11 cellular contexts compared by ENCODE assay signal in genomic region chr11:26994579-26995210, GRCh38. TPM values are rescaled to one million over a fixed set of nuclear protein-coding genes. Genes with fewer than 3 reads are reported as not detected.
DNase-seq lines count a peak whose midpoint lies in the region; ATAC-seq and TF ChIP-seq lines count a peak whose summit lies in the region.
"Had no signal": no experiment of that assay in that cellular context is flagged by ENCODE, and none has a peak within 500 bp of the region (broad histone marks: within the 10 kb centered on the region; RNA-seq: fewer than 3 reads in every experiment).

No MANE protein-coding gene starts in this region.

- TF ChIP-seq CTCF in fibroblast of mammary gland (conservative IDR thresholded peaks at IDR 0.05; ENCODE audit: control insufficient read depth, insufficient read depth, low read depth, low read length), result no peak
- TF ChIP-seq CTCF in mesothelial cell of epicardium (IDR thresholded peaks at IDR 0.05; ENCODE audit: unreplicated experiment), result no peak
- no peak for TF ChIP-seq CTCF in tibial nerve (IDR thresholded peaks at IDR 0.05)
- TF ChIP-seq CTCF in MM.1S (IDR thresholded peaks at IDR 0.05; ENCODE audit: low read length), result no peak

- H3K36me3 Mint-ChIP-seq in mesothelial cell of epicardium, result no peaks in the 10 kb centered on the region
- H3K36me3 Mint-ChIP-seq: memory B cell had no signal

- no peak overlapping the region for H3K27ac Mint-ChIP-seq in mesothelial cell of epicardium
- H3K27ac Mint-ChIP-seq: activated B cell treated with CpG ODN at 0.5 μM for 24 hours, memory B cell had no signal

- WGBS in tibial nerve, 2 donors, result 23 to 44% methylated on average over 6 to 23 of the region's 23 CpGs

- TF ChIP-seq POLR2A in tibial nerve (IDR thresholded peaks at IDR 0.05), result no peak

- H3K4me2 ChIP-seq in MM.1S (ENCODE audit: low read depth, low read length), result no peak overlapping the region

- H3K27me3 ChIP-seq in SJSA1 (replicated peaks) (no peaks in the 10 kb centered on the region), tibial nerve (no peaks in the 10 kb centered on the region), MM.1S (replicated peaks; ENCODE audit: insufficient read depth, low read length) (no peaks in the 10 kb centered on the region)

- peak overlapping the region; percentile 33 for H3K4me3 ChIP-seq in SJSA1
- peak overlapping the region; percentile 72 for H3K4me3 ChIP-seq in fibroblast of mammary gland (ENCODE audit: control insufficient read depth, low read depth, low read length)
- H3K4me3 ChIP-seq in tibial nerve, result peak overlapping the region; percentile 41 to 63 (median 51)
- H3K4me3 ChIP-seq in MM.1S (ENCODE audit: low read length), result no peak overlapping the region

- no peaks in the 10 kb centered on the region for H3K9me3 Mint-ChIP-seq in mesothelial cell of epicardium
- H3K9me3 Mint-ChIP-seq: activated B cell treated with CpG ODN at 0.5 μM for 24 hours, memory B cell had no signal

- H2AFZ ChIP-seq in MM.1S (ENCODE audit: low read length), result no peak overlapping the region

- no peak overlapping the region for H3K27ac ChIP-seq in SJSA1
- peak overlapping the region; percentile 54 to 92 (median 85) for H3K27ac ChIP-seq in tibial nerve
- H3K27ac ChIP-seq in MM.1S (ENCODE audit: low read length), result no peak overlapping the region

- no peaks in the 10 kb centered on the region for H3F3A ChIP-seq in MM.1S (ENCODE audit: insufficient read depth, low read length)

- H3K36me3 ChIP-seq in SJSA1 (no peaks in the 10 kb centered on the region), tibial nerve (no peaks in the 10 kb centered on the region), MM.1S (replicated peaks; ENCODE audit: insufficient read depth, low read length) (no peaks in the 10 kb centered on the region)

- no peaks in the 10 kb centered on the region for H3K79me2 ChIP-seq in MM.1S (ENCODE audit: low read length)

- H4K20me1 ChIP-seq in MM.1S (ENCODE audit: insufficient read depth, low read length), result no peaks in the 10 kb centered on the region

- peaks cover 7% of the 10 kb centered on the region; the same call in 1 of the 2 replicates for H3K4me1 ChIP-seq in SJSA1 (replicated peaks)
- peaks cover 0 to 23% (median 8%) of the 10 kb centered on the region in 4 donors for H3K4me1 ChIP-seq in tibial nerve
- no peaks in the 10 kb centered on the region for H3K4me1 ChIP-seq in MM.1S (ENCODE audit: low read length)

- no peaks in the 10 kb centered on the region for H3K9me2 ChIP-seq in MM.1S (replicated peaks; ENCODE audit: insufficient read depth, low read length)

- peaks cover 12% of the 10 kb centered on the region for H3K27me3 Mint-ChIP-seq in mesothelial cell of epicardium (ENCODE audit: low read depth)
- H3K27me3 Mint-ChIP-seq: activated B cell treated with CpG ODN at 0.5 μM for 24 hours, memory B cell had no signal

- ATAC-seq in GM18861 (IDR thresholded peaks at IDR 0.05; ENCODE audit: unreplicated experiment), result no peak

- no peak for TF ChIP-seq EP300 in tibial nerve (IDR thresholded peaks at IDR 0.05)

- DNase-seq in SJSA1 (ENCODE audit: low read depth in 1 of 2, low spot score in 2 of 2), result no peak
- no peak for DNase-seq in fibroblast of mammary gland (ENCODE audit: low read depth)
- DNase-seq in mesothelial cell of epicardium (ENCODE audit: low spot score in 2 of 2, unreplicated experiment in 2 of 2), result no peak
- peak in 1 of 2 donors; percentile 13 for DNase-seq in tibial nerve (ENCODE audit: low spot score in 2 of 2)
- no peak for DNase-seq in MM.1S
- DNase-seq in DMS79 treated with DMSO at 0.1 percent for 48 hours (lab: John Stamatoyannopoulos, UW), result no peak
- no peak for DNase-seq in T-helper 9 cell
- DNase-seq: activated B cell treated with CpG ODN at 0.5 μM for 24 hours, NCI-H82 had no signal

- peak overlapping the region; percentile 64 for H3K4me3 Mint-ChIP-seq in mesothelial cell of epicardium
- H3K4me3 Mint-ChIP-seq: activated B cell treated with CpG ODN at 0.5 μM for 24 hours, memory B cell had no signal

- H3K9ac ChIP-seq in MM.1S (ENCODE audit: low read length), result no peak overlapping the region

- H3K9me3 ChIP-seq in SJSA1 (replicated peaks), result no peaks in the 10 kb centered on the region
- no peaks in the 10 kb centered on the region for H3K9me3 ChIP-seq in tibial nerve
- no peaks in the 10 kb centered on the region for H3K9me3 ChIP-seq in MM.1S (replicated peaks; ENCODE audit: insufficient read depth, low read length)

- H3K4me1 Mint-ChIP-seq in mesothelial cell of epicardium, result peaks cover 12% of the 10 kb centered on the region
- H3K4me1 Mint-ChIP-seq: activated B cell treated with CpG ODN at 0.5 μM for 24 hours, memory B cell had no signal

RNA-seq across cellular contexts. Expression of gene FIBIN, which starts 0.8 kb away (rescaled TPM):
- 2.6 and 4.9 TPM in 2 replicates for total RNA-seq in SJSA1 (2014; rRNA removed; shearing (Covaris generic))
- total RNA-seq in mesothelial cell of epicardium (7.0 to 9.3 TPM (median 8.9 TPM) in 3 replicates), tibial nerve (100 to 1,000 TPM; 225 to 528 (median 324) TPM)
- total RNA-seq: activated B cell treated with CpG ODN at 0.5 μM for 24 hours had no signal

RNA-seq across cellular contexts. Expression of gene BBOX1, which starts 45.9 kb away (rescaled TPM):
- not detected in 2 replicates for total RNA-seq in SJSA1 (2014; rRNA removed; shearing (Covaris generic))
- total RNA-seq in mesothelial cell of epicardium (0.16 TPM in 1 of 3 replicates, not detected in the others), tibial nerve (under 1 TPM in 2 of 4 donors, not detected in 2; 0.22 to 0.84 TPM)
- total RNA-seq: activated B cell treated with CpG ODN at 0.5 μM for 24 hours had no signal

Comparison
In these comparisons a context has a peak if more than half of its experiments do, and no peak if none do; other contexts are left out.
1. H3K27ac ChIP-seq: peak in tibial nerve (4 of 4); none in SJSA1 (single experiment) and MM.1S (single experiment).
2. RNA of gene FIBIN, which starts 0.8 kb away (total RNA-seq): 225 to 528 TPM in tibial nerve; 7.0 to 9.3 TPM in mesothelial cell of epicardium and 2.6 to 4.9 TPM in SJSA1; every median in the first group is over 10 times any median in the second.